15 cellular contexts compared by ENCODE assay signal in genomic region chr6:160005211-160005610, GRCh38.
"Had no signal": no experiment of that assay in that cellular context is flagged by ENCODE, and none has a peak within 500 bp of the region (broad histone marks: within the 10 kb centered on the region; RNA-seq: fewer than 3 reads in every experiment).

No MANE protein-coding gene starts in this region.

- H3K27ac ChIP-seq: body of pancreas, cardiac muscle cell, stomach, suprapubic skin, transverse colon, vagina had no signal

- FAIRE-seq: endometrium had no signal

- H3K9me3 ChIP-seq: body of pancreas, stomach, suprapubic skin, transverse colon, vagina had no signal

- H3K36me3 ChIP-seq: cardiac muscle cell, vagina had no signal

- DNase-seq: activated naive CD4-positive, alpha-beta T cell; activated T-cell treated with anti-CD3 and anti-CD28 coated beads, Interleukin-2, amount 50 U/mL, for 1 hour; body of pancreas; effector CD4-positive, alpha-beta T cell; naive thymus-derived CD4-positive, alpha-beta T cell; stimulated activated CD4-positive, alpha-beta T cell treated with anti-CD3 and anti-CD28 coated beads, Interleukin-4, amount 100 ng/mL, for 24 hours; stomach; T-helper 9 cell; transverse colon had no signal

- H3K27me3 ChIP-seq: body of pancreas, cardiac muscle cell, stomach, suprapubic skin, transverse colon, vagina had no signal

- H3K4me3 Mint-ChIP-seq: activated T-helper 17 cell treated with anti-CD3 and anti-CD28 coated beads, Interleukin-2, amount 50 U/mL, for 72 hours had no signal

- H3K27me3 Mint-ChIP-seq: activated T-helper 17 cell treated with anti-CD3 and anti-CD28 coated beads, Interleukin-2, amount 50 U/mL, for 72 hours; naive thymus-derived CD4-positive, alpha-beta T cell; progenitor cell of endocrine pancreas had no signal

- ATAC-seq: activated T-helper 17 cell treated with anti-CD3 and anti-CD28 coated beads, Interleukin-2, amount 50 U/mL, for 72 hours had no signal

- H3K27ac Mint-ChIP-seq: activated T-helper 17 cell treated with anti-CD3 and anti-CD28 coated beads, Interleukin-2, amount 50 U/mL, for 72 hours; naive thymus-derived CD4-positive, alpha-beta T cell; progenitor cell of endocrine pancreas had no signal

- H3K4me3 ChIP-seq: body of pancreas, cardiac muscle cell, transverse colon had no signal
